8 cellular contexts compared by ENCODE assay signal in genomic region chr3:152222327-152222726, GRCh38. TPM values are rescaled to one million over a fixed set of nuclear protein-coding genes. Genes with fewer than 3 reads are reported as not detected.
DNase-seq lines count a peak whose midpoint lies in the region; ATAC-seq and TF ChIP-seq lines count a peak whose summit lies in the region.

No MANE protein-coding gene starts in this region.

- peak overlapping the region; percentile 66 for H3K27ac ChIP-seq in CD4-positive, CD25-positive, alpha-beta regulatory T cell (ENCODE audit: insufficient read depth, low read length, poor library complexity, severe bottlenecking)

- peak overlapping the region; percentile 85 to 93 (median 88) for H3K27ac Mint-ChIP-seq in CD4-positive, CD25-positive, alpha-beta regulatory T cell
- H3K27ac Mint-ChIP-seq in MCF 10A (ENCODE audit: low read depth, unreplicated experiment), result peak overlapping the region; percentile 18

- no peaks in the 10 kb centered on the region for H3K9me3 ChIP-seq in CD4-positive, CD25-positive, alpha-beta regulatory T cell (ENCODE audit: control insufficient read depth in 2 of 2, low read length in 2 of 2)

- H3K4me3 ChIP-seq in CD4-positive, CD25-positive, alpha-beta regulatory T cell (ENCODE audit: low read depth, low read length), result peak overlapping the region; percentile 55

- peak overlapping the region; percentile 8 to 84 (median 75) for H3K4me3 Mint-ChIP-seq in CD4-positive, CD25-positive, alpha-beta regulatory T cell
- no peak overlapping the region for H3K4me3 Mint-ChIP-seq in MCF 10A (ENCODE audit: unreplicated experiment)

- H3K4me1 ChIP-seq in CD4-positive, CD25-positive, alpha-beta regulatory T cell (ENCODE audit: control insufficient read depth, insufficient read depth, low read length, poor library complexity, severe bottlenecking), result peaks cover 29% of the 10 kb centered on the region

- intact Hi-C loops in MCF 10A (cut with micrococcal nuclease), result no loop called here

- DNase-seq in CD4-positive, CD25-positive, alpha-beta regulatory T cell, result peak in 1 of 3 donors; percentile 88
- DNase-seq in MCF 10A (ENCODE audit: unreplicated experiment) (peak; percentile 62), non-pigmented ciliary epithelial cell (ENCODE audit: low read depth) (peak; percentile 20), NCI-H345 (lab: John Stamatoyannopoulos, UW) (no peak), iPS-NIHi7 (ENCODE audit: extremely low spot score) (no peak), GM19238 (ENCODE audit: insufficient read length, low spot score) (no peak)

- H3K36me3 Mint-ChIP-seq in CD4-positive, CD25-positive, alpha-beta regulatory T cell, result no peaks in the 10 kb centered on the region
- H3K36me3 Mint-ChIP-seq in MCF 10A (ENCODE audit: insufficient read depth, unreplicated experiment), result no peaks in the 10 kb centered on the region

- no peaks in the 10 kb centered on the region for H3K27me3 ChIP-seq in CD4-positive, CD25-positive, alpha-beta regulatory T cell (ENCODE audit: control insufficient read depth, insufficient read depth, low read length)

- peaks cover 45 to 72% (median 50%) of the 10 kb centered on the region in 4 donors for H3K4me1 Mint-ChIP-seq in CD4-positive, CD25-positive, alpha-beta regulatory T cell
- peaks cover 10% of the 10 kb centered on the region for H3K4me1 Mint-ChIP-seq in MCF 10A (ENCODE audit: insufficient read depth, unreplicated experiment)

- BruUV-seq in MCF 10A (replicated peaks; lab: Mats Ljungman, UMichigan), result no TSS peak

- H3K9me3 Mint-ChIP-seq in CD4-positive, CD25-positive, alpha-beta regulatory T cell, result no peaks in the 10 kb centered on the region
- H3K9me3 Mint-ChIP-seq in MCF 10A (ENCODE audit: unreplicated experiment), result no peaks in the 10 kb centered on the region

- TF ChIP-seq CTCF in MCF 10A (IDR thresholded peaks at IDR 0.05; ENCODE audit: unreplicated experiment), result no peak

- POLR2A ChIA-PET in MCF 10A (lab: Yijun Ruan, JAX), result interaction anchor here (0.5 to 0.9 kb wide), 4 partner anchors 23 to 126 kb away, joined by 3 to 4 read pairs (median 4); no protein-coding TSS in a partner anchor

- no peaks in the 10 kb centered on the region for H3K27me3 Mint-ChIP-seq in CD4-positive, CD25-positive, alpha-beta regulatory T cell
- no peaks in the 10 kb centered on the region for H3K27me3 Mint-ChIP-seq in MCF 10A (ENCODE audit: insufficient read depth, unreplicated experiment)

- H3K36me3 ChIP-seq in CD4-positive, CD25-positive, alpha-beta regulatory T cell (ENCODE audit: control insufficient read depth, insufficient read depth, low read length), result no peaks in the 10 kb centered on the region

- peak; percentile 77 to 82 for ATAC-seq in CD4-positive, CD25-positive, alpha-beta regulatory T cell (ENCODE audit: low read depth in 2 of 2)
- ATAC-seq in HG02885 (IDR thresholded peaks at IDR 0.05; ENCODE audit: poor library complexity, unreplicated experiment), result peak; percentile 67
- ATAC-seq in HG03520 (IDR thresholded peaks at IDR 0.05; ENCODE audit: unreplicated experiment), result no peak

- CTCF ChIA-PET in MCF 10A (lab: Yijun Ruan, JAX), result no interaction called here

RNA-seq across cellular contexts. Expression of gene MBNL1, which starts 46.4 kb away (rescaled TPM):
- 726 TPM for total RNA-seq in CD4-positive, CD25-positive, alpha-beta regulatory T cell
- 100 to 1,000 TPM; 221 to 262 (median 237) TPM for polyA plus RNA-seq in CD4-positive, CD25-positive, alpha-beta regulatory T cell
- total RNA-seq in MCF 10A (2022), result 114 and 139 TPM in 2 replicates

Comparison
In these comparisons a context has a peak if more than half of its experiments do, and no peak if none do; other contexts are left out.
1. DNase-seq: peak in MCF 10A (single experiment) and non-pigmented ciliary epithelial cell (single experiment); none in NCI-H345 (single experiment), iPS-NIHi7 (single experiment) and GM19238 (single experiment).